In the genomic region with DNA sequence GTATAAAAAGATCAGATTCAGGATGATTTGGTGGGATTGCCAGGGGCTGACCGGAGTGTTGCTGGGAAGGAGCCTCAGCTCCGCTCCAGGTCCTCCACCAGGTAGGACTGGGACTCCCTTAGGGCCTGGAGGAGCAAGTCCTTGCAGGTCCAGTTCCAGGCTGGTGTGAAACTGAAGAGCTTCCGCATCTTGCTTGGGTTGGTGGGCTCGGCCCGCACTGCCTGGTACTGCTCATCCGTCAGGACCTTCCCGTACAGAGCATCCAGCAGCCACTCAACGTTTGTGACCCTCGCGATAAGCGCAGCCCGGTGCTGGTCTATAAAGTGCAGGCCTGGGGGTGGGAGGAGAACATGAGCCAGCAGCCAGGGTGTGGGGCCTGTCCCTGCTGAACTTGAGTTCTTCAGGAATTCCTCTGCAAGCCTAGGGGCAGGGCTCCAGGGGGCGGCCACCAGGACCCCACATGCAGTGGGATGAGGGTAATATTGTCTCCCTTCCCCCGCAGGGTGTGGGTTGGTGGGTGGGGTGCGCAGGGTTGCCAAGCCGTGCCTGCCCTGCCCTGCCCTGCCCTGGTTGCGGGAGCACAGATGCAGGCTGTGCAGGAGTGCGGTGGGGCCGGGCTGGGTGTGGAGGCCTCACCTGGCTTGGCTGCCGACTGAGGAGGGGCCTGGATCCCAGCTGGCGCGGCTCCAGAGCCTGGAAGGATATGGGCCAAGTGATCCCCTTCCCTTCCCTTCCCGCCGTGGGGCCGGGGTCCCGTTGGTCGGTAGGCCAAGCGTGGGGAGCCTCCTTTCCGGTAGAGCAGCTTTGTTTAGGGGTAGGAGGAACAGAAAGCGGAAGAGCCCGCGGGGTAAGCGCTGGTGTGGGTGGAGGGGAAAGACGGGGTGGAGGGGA, we compare ENCODE assay signal across 8 cellular contexts. TPM values are rescaled to one million over a fixed set of nuclear protein-coding genes. Genes with fewer than 3 reads are reported as not detected.
DNase-seq lines count a peak whose midpoint lies in the region; TF ChIP-seq lines count a peak whose summit lies in the region.

No MANE protein-coding gene starts in this region.

- DNase-seq in GM10248 (ENCODE audit: extremely low spot score) (peak; percentile 80), H9 (peak; percentile 82), NT2/D1 (ENCODE audit: low read depth, low spot score) (no peak), adrenal gland (peak in 1 of 7 donors; percentile 13), skeletal muscle cell (ENCODE audit: low read depth) (no peak), amniotic stem cell (lab: John Stamatoyannopoulos, UW) (no peak), NCI-H2081 (lab: John Stamatoyannopoulos, UW) (no peak)

- peak overlapping the region; percentile 69; the same call in 1 of the 2 replicates for H3K14ac ChIP-seq in H9 (ENCODE audit: insufficient read depth, low read length)

- no peak for TF ChIP-seq POLR2A in adrenal gland (IDR thresholded peaks at IDR 0.05)

- no peaks in the 10 kb centered on the region for H3K79me2 ChIP-seq in H9 (ENCODE audit: insufficient read depth, low read length)

- H2BK120ac ChIP-seq in H9 (ENCODE audit: low read depth, low read length, poor library complexity, severe bottlenecking), result no peak overlapping the region

- H3K4me1 ChIP-seq in H9 (ENCODE audit: insufficient read depth, low read length) (no peaks in the 10 kb centered on the region; the same call in 1 of the 2 replicates), NT2/D1 (ENCODE audit: insufficient read depth, insufficient read length) (no peaks in the 10 kb centered on the region), adrenal gland (replicated peaks in 1 of 2) (peaks cover 0 to 15% of the 10 kb centered on the region in 2 donors), iPS-15b (ENCODE audit: control insufficient read depth, insufficient read depth, low read length) (peaks cover 6% of the 10 kb centered on the region)

- H3K56ac ChIP-seq in H9 (ENCODE audit: insufficient read length, low read depth, low read length), result no peak overlapping the region

- H4K20me1 ChIP-seq in H9 (ENCODE audit: control insufficient read depth, insufficient read depth, insufficient read length), result no peaks in the 10 kb centered on the region

- H3K27ac ChIP-seq in H9 (ENCODE audit: insufficient read length, low read depth, low read length) (no peak overlapping the region), adrenal gland (peak overlapping the region in 3 of 5 donors; percentile 10 to 68 (median 57))

- no peak overlapping the region for H3K23ac ChIP-seq in H9 (ENCODE audit: insufficient read length, low read depth, low read length)

- no peaks in the 10 kb centered on the region for H3K79me1 ChIP-seq in H9 (ENCODE audit: insufficient read depth, low read depth, low read length, poor library complexity, severe bottlenecking)

- H3K36me3 ChIP-seq in NT2/D1 (ENCODE audit: insufficient read depth, insufficient read length, low read length) (peaks cover 16% of the 10 kb centered on the region), adrenal gland (replicated peaks in 1 of 2) (peaks cover 0 to 7% of the 10 kb centered on the region in 2 donors), iPS-15b (ENCODE audit: control insufficient read depth, insufficient read depth, low read length) (peaks cover 6% of the 10 kb centered on the region)

- peak overlapping the region; percentile 80 for H3K4me3 Mint-ChIP-seq in H9

- peak overlapping the region; percentile 42 to 96 (median 91); a peak in 4 of 7 replicates for H3K27ac Mint-ChIP-seq in H9

- H3K4ac ChIP-seq in H9 (ENCODE audit: low read depth, low read length), result no peak overlapping the region

- POLR2A ChIA-PET in GM10248 (lab: Yijun Ruan, JAX), result interaction anchor here (0.5 to 4.8 kb wide), 11 partner anchors 12 to 1515 kb away, joined by 3 to 21 read pairs (median 4); a partner anchor contains a TSS

- H3K4me3 ChIP-seq in NT2/D1 (ENCODE audit: insufficient read length, low read depth) (peak overlapping the region; percentile 82), adrenal gland (peak overlapping the region in 2 of 4 donors; percentile 35 to 70), iPS-15b (ENCODE audit: low read depth, low read length) (peak overlapping the region; percentile 77), skeletal muscle cell (ENCODE audit: low read depth, low read length) (peak overlapping the region; percentile 62)

- peak overlapping the region; percentile 77 for H3K4me2 ChIP-seq in H9 (ENCODE audit: insufficient read depth, insufficient read length, low read length)

- no peak overlapping the region for H2BK5ac ChIP-seq in H9 (ENCODE audit: insufficient read length, low read length)

- H3K23me2 ChIP-seq in H9 (ENCODE audit: insufficient read length, low read depth, low read length, poor library complexity, severe bottlenecking), result peaks cover 15% of the 10 kb centered on the region

- no peak overlapping the region for H2AK5ac ChIP-seq in H9 (ENCODE audit: insufficient read length, low read length)

- CTCF ChIA-PET in GM10248 (lab: Yijun Ruan, JAX), result interaction anchor here (0.7 to 3.3 kb wide), 12 partner anchors 8 to 667 kb away, joined by 3 to 13 read pairs (median 4); a partner anchor contains a TSS

- intact Hi-C loops in adrenal gland (cut with DNase I), result loop anchor here in 1 of 2 donors (10.0 kb wide), 2 partner anchors 217 to 243 kb away; a partner anchor contains a TSS

- no peak overlapping the region for H2AFZ ChIP-seq in H9 (ENCODE audit: low read length)

- no CpG with 5 or more reads among the region's 34 CpGs for WGBS in H9 (ENCODE audit: extremely low coverage, insufficient read length, low lambda C conversion rate)
- 13 to 36% (median 27%) methylated on average over 11 to 34 of the region's 34 CpGs for WGBS in adrenal gland, 4 donors

- H3K9me3 Mint-ChIP-seq in H9, result no peaks in the 10 kb centered on the region; a peak in 1 of 5 replicates

- no peak overlapping the region for H4K5ac ChIP-seq in H9 (ENCODE audit: insufficient read length, low read depth, low read length)

- H3K9ac ChIP-seq in H9 (ENCODE audit: extremely low read depth, insufficient read length, low read length) (peak overlapping the region; percentile 33), NT2/D1 (ENCODE audit: insufficient read length, low read depth) (peak overlapping the region; percentile 86), iPS-15b (ENCODE audit: low read depth, low read length) (peak overlapping the region; percentile 58)

- peaks cover 18% of the 10 kb centered on the region for H3K27me3 Mint-ChIP-seq in H9 (ENCODE audit: low read depth)

- no peak overlapping the region for H2BK20ac ChIP-seq in H9 (ENCODE audit: low read depth, low read length, poor library complexity, severe bottlenecking)

- H2BK12ac ChIP-seq in H9 (ENCODE audit: insufficient read length, low read depth, low read length), result no peak overlapping the region

- H3K18ac ChIP-seq in H9 (ENCODE audit: insufficient read length, low read depth, low read length), result no peak overlapping the region

- H3K9me3 ChIP-seq in H9 (ENCODE audit: control insufficient read depth, low read depth, low read length) (no peaks in the 10 kb centered on the region), NT2/D1 (ENCODE audit: insufficient read depth, low read length) (no peaks in the 10 kb centered on the region), adrenal gland (replicated peaks in 1 of 3) (no peaks in the 10 kb centered on the region), iPS-15b (ENCODE audit: control insufficient read depth, insufficient read depth, low read length) (no peaks in the 10 kb centered on the region)

- H3T11ph ChIP-seq in H9 (ENCODE audit: low read length), result no peak overlapping the region

- H3K36me3 Mint-ChIP-seq in H9 (ENCODE audit: insufficient read depth in 1 of 3, low read depth in 3 of 3), result peaks cover 3 to 25% (median 10%) of the 10 kb centered on the region in 3 experiments; a peak in 6 of 7 replicates

- no peak overlapping the region for H4K8ac ChIP-seq in H9 (replicated peaks; ENCODE audit: insufficient read length, low read depth, low read length)

- H4K91ac ChIP-seq in H9 (ENCODE audit: insufficient read length, low read depth, low read length), result no peak overlapping the region

- H3K27me3 ChIP-seq in H9 (ENCODE audit: insufficient read depth, low read length) (no peaks in the 10 kb centered on the region), NT2/D1 (ENCODE audit: insufficient read depth, insufficient read length) (peaks cover 10% of the 10 kb centered on the region), adrenal gland (no peaks in the 10 kb centered on the region), iPS-15b (ENCODE audit: control insufficient read depth, insufficient read depth, low read length) (peaks cover 4% of the 10 kb centered on the region)

- H3K4me1 Mint-ChIP-seq in H9, result peaks cover 16 to 19% of the 10 kb centered on the region in 2 experiments

- no peak overlapping the region for H2BK15ac ChIP-seq in H9 (ENCODE audit: low read depth, low read length)

- no peak for TF ChIP-seq CTCF in GM10248 (IDR thresholded peaks at IDR 0.05; ENCODE audit: control extremely low read depth, extremely low read depth, low read depth, missing control alignments)
- no peak for TF ChIP-seq CTCF in H9 (conservative IDR thresholded peaks at IDR 0.05)
- TF ChIP-seq CTCF in adrenal gland (IDR thresholded peaks at IDR 0.05), result no peak

RNA-seq across cellular contexts. Expression of a gene that starts 0.8 kb away (rescaled TPM):
- total RNA-seq in H9 (2021) (37.5 and 38.5 TPM in 2 replicates), adrenal gland (10 to 100 TPM; 12.5 to 54.4 (median 23.7) TPM)
- 10 to 100 TPM in 2 of 3 donors, 1 to 10 TPM in 1; 3.2 to 31.7 (median 30.7) TPM for polyA plus RNA-seq in adrenal gland

RNA-seq across cellular contexts. Expression of a gene that starts 12.2 kb away (rescaled TPM):
- total RNA-seq in H9 (2021) (1.2 and 1.3 TPM in 2 replicates), adrenal gland (under 1 TPM in 2 of 8 donors, not detected in 6; 0.04 to 0.24 TPM)
- under 1 TPM in 2 of 3 donors, not detected in 1; 0.03 to 0.08 TPM for polyA plus RNA-seq in adrenal gland

RNA-seq across cellular contexts. Expression of a gene that starts 15.2 kb away (rescaled TPM):
- total RNA-seq in H9 (2021), result 0.70 and 2.1 TPM in 2 replicates
- not detected for total RNA-seq in adrenal gland
- polyA plus RNA-seq in adrenal gland, result not detected

RNA-seq across cellular contexts. Expression of a gene that starts 21.8 kb away (rescaled TPM):
- 953 and 1,034 TPM in 2 replicates for total RNA-seq in H9 (2021)
- 100 to 1,000 TPM in 4 of 8 donors, 10 to 100 TPM in 4; 12.7 to 285 (median 87.1) TPM for total RNA-seq in adrenal gland
- 100 to 1,000 TPM; 288 to 536 (median 474) TPM for polyA plus RNA-seq in adrenal gland

RNA-seq across cellular contexts. Expression of a gene that starts 51.9 kb away (rescaled TPM):
- 0.66 and 0.72 TPM in 2 replicates for total RNA-seq in H9 (2021)
- total RNA-seq in adrenal gland, result 10 to 100 TPM in 1 of 8 donors, 1 to 10 TPM in 7; 3.0 to 18.3 (median 7.4) TPM
- 10 to 100 TPM in 1 of 3 donors, 1 to 10 TPM in 2; 1.0 to 17.7 (median 8.2) TPM for polyA plus RNA-seq in adrenal gland

Comparison
In these comparisons a context has a peak if more than half of its experiments do, and no peak if none do; other contexts are left out.
1. DNase-seq: peak in GM10248 (single experiment) and H9 (single experiment); none in NT2/D1 (single experiment), skeletal muscle cell (single experiment), amniotic stem cell (single experiment) and NCI-H2081 (0 of 2).
2. H3K9ac ChIP-seq: peak in every context shown above with its lines; median percentile 86 in NT2/D1; 58 in iPS-15b; 33 in H9.